12 cellular contexts compared by ENCODE assay signal in genomic region chr9:95024097-95024671, GRCh38.
A peak's percentile ranks its signal among the peaks of the same experiment; 100 is the strongest.
DNase-seq lines count a peak whose midpoint lies in the region; ATAC-seq, FAIRE-seq and TF ChIP-seq lines count a peak whose summit lies in the region.
"Had no signal": no experiment of that assay in that cellular context is flagged by ENCODE, and none has a peak within 500 bp of the region (broad histone marks: within the 10 kb centered on the region; RNA-seq: fewer than 3 reads in every experiment).

No MANE protein-coding gene starts in this region.

- H3K4me1 ChIP-seq in K562 (replicated peaks in 1 of 2; ENCODE audit: control insufficient read depth in 2 of 2, insufficient read depth in 2 of 2, low read length in 2 of 2), result peaks cover 4 to 7% of the 10 kb centered on the region in 2 experiments; a peak in 2 of 5 replicates
- H3K4me1 ChIP-seq in kidney (ENCODE audit: control insufficient read depth in 1 of 2, insufficient read depth in 1 of 2, low read depth in 1 of 2, low read length in 2 of 2), result peaks cover 46 to 68% of the 10 kb centered on the region in 2 donors
- peaks cover 0 to 100% (median 94%) of the 10 kb centered on the region in 4 donors for H3K4me1 ChIP-seq in sigmoid colon

- DNase-seq in EL, result peak; percentile 10
- DNase-seq in K562 (ENCODE audit: extremely low read depth in 1 of 4, low spot score in 3 of 4), result no peak
- DNase-seq in kidney, result peak; percentile 65
- DNase-seq in sigmoid colon, result no peak
- DNase-seq in ureter (ENCODE audit: low spot score), result no peak
- DNase-seq in activated CD4-positive, alpha-beta T cell treated with anti-CD3 and anti-CD28 coated beads, Interleukin-2, amount 50 U/mL, for 4 hours, result no peak
- DNase-seq in NOMO-1 treated with dmso at 0.1 percent for 144 hours (lab: John Stamatoyannopoulos, UW; ENCODE audit: unreplicated experiment), result no peak
- DNase-seq: activated CD4-positive, alpha-beta memory T cell treated with anti-CD3 and anti-CD28 coated beads for 36 hours; DND-41; natural killer cell; NCI-H748 treated with DMSO at 0.1 percent for 48 hours had no signal

- in situ Hi-C loops in K562 (cut with MboI), result no loop called here

- H3K9me3 ChIP-seq in K562 (replicated peaks; ENCODE audit: control insufficient read depth, insufficient read depth, low read depth, low read length) (no peaks in the 10 kb centered on the region), kidney (ENCODE audit: control insufficient read depth in 1 of 2, low read length in 2 of 2) (no peaks in the 10 kb centered on the region), sigmoid colon (no peaks in the 10 kb centered on the region)

- H4K20me1 ChIP-seq in K562 (replicated peaks; ENCODE audit: control insufficient read depth, insufficient read depth, low read length), result no peaks in the 10 kb centered on the region

- H2AFZ ChIP-seq in K562 (ENCODE audit: low read depth, low read length), result no peak overlapping the region

- CTCF ChIA-PET in K562 (lab: Yijun Ruan, JAX; ENCODE audit: low intra/inter-chr PET ratio), result no interaction called here

- no peak overlapping the region for H3K27ac ChIP-seq in K562 (ENCODE audit: extremely low read depth, low read depth, low read length)
- peak overlapping the region; percentile 94 to 96 for H3K27ac ChIP-seq in kidney (ENCODE audit: low read depth in 2 of 2, low read length in 2 of 2)
- H3K27ac ChIP-seq in sigmoid colon, result peak overlapping the region; percentile 72 to 99 (median 89)

- H3K4me3 ChIP-seq in K562 (no peak overlapping the region), kidney (ENCODE audit: low read length in 2 of 2) (peak overlapping the region in 1 of 2 donors; percentile 21), sigmoid colon (peak overlapping the region in 2 of 4 donors; percentile 1 to 8)

- 0 out of 3 replicates have a peak, but pooled peaks have one; percentile 27 for ATAC-seq in K562
- ATAC-seq in GM21515 (IDR thresholded peaks at IDR 0.05; ENCODE audit: unreplicated experiment), result no peak
- ATAC-seq: natural killer cell had no signal

- no peaks in the 10 kb centered on the region for H3K9me1 ChIP-seq in K562 (ENCODE audit: control insufficient read depth, insufficient read depth, low read length)

- WGBS in K562 (ENCODE audit: insufficient coverage, low coverage, missing lambda C conversion rate), result 67% methylated on average over 12 of the region's 12 CpGs
- WGBS in sigmoid colon, 2 donors, result 56 to 64% methylated on average over 12 of the region's 12 CpGs

- POLR2A ChIA-PET in K562 (lab: Yijun Ruan, JAX), result interaction anchor here (2.5 kb wide), 1 partner anchor 13 kb away, joined by 7 read pairs; no protein-coding TSS in a partner anchor

- intact Hi-C loops in K562 (cut with micrococcal nuclease) (no loop called here), kidney (cut with DNase I) (no loop called here), sigmoid colon (cut with DNase I) (no loop called here)

- TF ChIP-seq CTCF in K562 (IDR thresholded peaks at IDR 0.05 in 2 of 3, conservative IDR thresholded peaks at IDR 0.05 in 1 of 3; ENCODE audit: insufficient read depth in 2 of 3, low read depth in 1 of 3, low read length in 3 of 3) (0 out of 6 replicates have a peak, but pooled peaks of 1 of the 3 experiments have one; percentile 19), kidney (IDR thresholded peaks at IDR 0.05; ENCODE audit: borderline replicate concordance, extremely low read depth, insufficient read depth) (no peak), sigmoid colon (IDR thresholded peaks at IDR 0.05) (no peak)

- FAIRE-seq in K562 (lab: Jason Lieb, UNC) (no peak), kidney (lab: Jason Lieb, UNC) (no peak)

- H3K27me3 ChIP-seq in K562 (ENCODE audit: control insufficient read depth in 2 of 2, insufficient read depth in 2 of 2, low read length in 2 of 2) (no peaks in the 10 kb centered on the region), sigmoid colon (no peaks in the 10 kb centered on the region)

- peak overlapping the region in 1 of 2 experiments; percentile 17; a peak in 1 of 4 replicates for H3K9ac ChIP-seq in K562 (ENCODE audit: insufficient read depth in 1 of 2, low read depth in 2 of 2, low read length in 2 of 2)
- H3K9ac ChIP-seq in kidney (ENCODE audit: low read length in 2 of 2), result peak overlapping the region; percentile 4 to 80

- no peak for TF ChIP-seq EP300 in K562 (IDR thresholded peaks at IDR 0.05; ENCODE audit: low read length)
- peak in 1 of 4 donors; percentile 22 for TF ChIP-seq EP300 in sigmoid colon (IDR thresholded peaks at IDR 0.05)

- no peak overlapping the region for H3K4me2 ChIP-seq in K562 (ENCODE audit: insufficient read depth, low read length)

- TF ChIP-seq RAD21 in K562 (CRISPR knock-in tag; conservative IDR thresholded peaks at IDR 0.05 in 1 of 2, IDR thresholded peaks at IDR 0.05 in 1 of 2), result no peak

- H3K36me3 ChIP-seq in K562 (ENCODE audit: control insufficient read depth, insufficient read depth, low read length) (peaks cover 8% of the 10 kb centered on the region; the same call in 2 of the 3 replicates), kidney (ENCODE audit: control insufficient read depth in 1 of 2, insufficient read depth in 2 of 2, low read length in 2 of 2) (peaks cover 12 to 33% of the 10 kb centered on the region in 2 donors), sigmoid colon (peaks cover 0 to 27% (median 11%) of the 10 kb centered on the region in 4 donors)

- TF ChIP-seq POLR2A in K562 (conservative IDR thresholded peaks at IDR 0.05), result no peak
- no peak for TF ChIP-seq POLR2A in sigmoid colon (IDR thresholded peaks at IDR 0.05)

- H3K79me2 ChIP-seq in K562 (ENCODE audit: control insufficient read depth, insufficient read depth, low read length), result no peaks in the 10 kb centered on the region

- BruUV-seq in K562 (replicated peaks; lab: Mats Ljungman, UMichigan), result no TSS peak

TF ChIP-seq in K562, 482 proteins besides CTCF, POLR2A, EP300 and RAD21:
- TF ChIP-seq NFXL1 (CRISPR knock-in tag; IDR thresholded peaks at IDR 0.05), result no peak
- no peak for TF ChIP-seq ZSCAN29 (IDR thresholded peaks at IDR 0.05)
- TF ChIP-seq CCAR2 (IDR thresholded peaks at IDR 0.05; ENCODE audit: low read depth, low read length), result no peak
TF ChIP-seq in K562: peak in this region for 0.

Comparison
In these comparisons a context has a peak if more than half of its experiments do, and no peak if none do; other contexts are left out.
1. DNase-seq: peak in EL (single experiment) and kidney (single experiment); none in K562 (0 of 4), sigmoid colon (single experiment), ureter (single experiment), activated CD4-positive, alpha-beta T cell treated with anti-CD3 and anti-CD28 coated beads, Interleukin-2, amount 50 U/mL, for 4 hours (0 of 2) and NOMO-1 treated with dmso at 0.1 percent for 144 hours (single experiment).